In the genomic region with DNA sequence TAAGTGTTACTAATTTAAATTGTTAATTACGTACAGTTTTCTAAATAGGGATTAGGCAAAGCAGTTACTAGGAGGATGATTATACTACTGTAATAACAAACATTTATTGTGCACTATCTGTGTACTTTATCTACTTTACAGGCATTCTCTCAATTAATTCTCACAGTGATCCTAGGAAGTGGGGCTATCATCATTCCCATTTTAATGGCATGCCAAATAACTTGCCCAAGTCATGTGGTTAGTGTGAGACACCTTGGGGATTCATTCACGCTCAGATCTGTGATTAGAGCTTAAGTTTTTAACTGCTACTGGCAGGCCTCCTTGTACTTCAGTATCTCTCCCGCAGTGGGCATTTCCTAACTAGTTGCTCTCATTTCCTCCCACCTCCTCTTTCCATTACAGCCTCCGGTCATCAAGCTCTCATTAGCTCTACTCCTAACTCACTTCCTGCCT, we compare ENCODE assay signal across 1 cellular context.
TF ChIP-seq lines count a peak whose summit lies in the region.

No MANE protein-coding gene starts in this region.

TF ChIP-seq in HEK293, 187 proteins besides CTCF, POLR2A, EP300 and RAD21 (continued from another document and continues in another):
- TF ChIP-seq, protein P1, sequence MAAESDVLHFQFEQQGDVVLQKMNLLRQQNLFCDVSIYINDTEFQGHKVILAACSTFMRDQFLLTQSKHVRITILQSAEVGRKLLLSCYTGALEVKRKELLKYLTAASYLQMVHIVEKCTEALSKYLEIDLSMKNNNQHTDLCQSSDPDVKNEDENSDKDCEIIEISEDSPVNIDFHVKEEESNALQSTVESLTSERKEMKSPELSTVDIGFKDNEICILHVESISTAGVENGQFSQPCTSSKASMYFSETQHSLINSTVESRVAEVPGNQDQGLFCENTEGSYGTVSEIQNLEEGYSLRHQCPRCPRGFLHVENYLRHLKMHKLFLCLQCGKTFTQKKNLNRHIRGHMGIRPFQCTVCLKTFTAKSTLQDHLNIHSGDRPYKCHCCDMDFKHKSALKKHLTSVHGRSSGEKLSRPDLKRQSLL (tag by site-specific recombination; IDR thresholded peaks at IDR 0.05): no peak
- TF ChIP-seq OVOL3 (tag by site-specific recombination; IDR thresholded peaks at IDR 0.05) (0 out of 2 replicates have a peak, but pooled peaks have one; percentile 61), ZNF223 (tag by site-specific recombination; IDR thresholded peaks at IDR 0.05) (no peak), KLF16 (tag by site-specific recombination; IDR thresholded peaks at IDR 0.05) (no peak), TCF7L2 (IDR thresholded peaks at IDR 0.05; ENCODE audit: borderline replicate concordance, low read depth, low read length) (0 out of 2 replicates have a peak, but pooled peaks have one; percentile 16), ZNF169 (tag by site-specific recombination; IDR thresholded peaks at IDR 0.05) (no peak), ZNF146 (tag by site-specific recombination; IDR thresholded peaks at IDR 0.05) (no peak), ZNF366 (tag by site-specific recombination; conservative IDR thresholded peaks at IDR 0.05) (no peak; the same call in 1 of the 2 replicates), ZNF664 (tag by site-specific recombination; IDR thresholded peaks at IDR 0.05) (peak; percentile 69), ZNF10 (tag by site-specific recombination; IDR thresholded peaks at IDR 0.05) (peak; percentile 92), SALL2 (tag by site-specific recombination; IDR thresholded peaks at IDR 0.05; ENCODE audit: borderline replicate concordance) (no peak), ZNF792 (tag by site-specific recombination; IDR thresholded peaks at IDR 0.05) (no peak), ZNF624 (tag by site-specific recombination; IDR thresholded peaks at IDR 0.05) (no peak), WT1 (tag by site-specific recombination; IDR thresholded peaks at IDR 0.05) (peak; percentile 79), ZNF701 (tag by site-specific recombination; IDR thresholded peaks at IDR 0.05) (no peak), GLI2 (tag by site-specific recombination; IDR thresholded peaks at IDR 0.05; ENCODE audit: borderline replicate concordance, low read depth) (peak; percentile 80; the same call in 1 of the 2 replicates), ZNF426 (tag by site-specific recombination; IDR thresholded peaks at IDR 0.05) (no peak), ZNF24 (tag by site-specific recombination; IDR thresholded peaks at IDR 0.05) (peak; percentile 82), ZNF2 (tag by site-specific recombination; IDR thresholded peaks at IDR 0.05) (no peak), ZNF660 (tag by site-specific recombination; IDR thresholded peaks at IDR 0.05) (no peak), ZNF585B (tag by site-specific recombination; IDR thresholded peaks at IDR 0.05) (no peak), ZNF394 (tag by site-specific recombination; IDR thresholded peaks at IDR 0.05; ENCODE audit: borderline replicate concordance) (no peak), EGR2 (tag by site-specific recombination; IDR thresholded peaks at IDR 0.05; ENCODE audit: low read depth) (peak; percentile 27; the same call in 1 of the 2 replicates), OSR2 (tag by site-specific recombination; IDR thresholded peaks at IDR 0.05) (peak; percentile 93), ZNF529 (tag by site-specific recombination; IDR thresholded peaks at IDR 0.05; ENCODE audit: insufficient replicate concordance) (no peak), ZNF202 (tag by site-specific recombination; IDR thresholded peaks at IDR 0.05; ENCODE audit: borderline replicate concordance) (no peak), ZNF776 (tag by site-specific recombination; IDR thresholded peaks at IDR 0.05; ENCODE audit: borderline replicate concordance) (no peak), MEIS1 (CRISPR knock-in tag; IDR thresholded peaks at IDR 0.05; ENCODE audit: borderline replicate concordance) (no peak), GLIS1 (tag by site-specific recombination; IDR thresholded peaks at IDR 0.05) (peak; percentile 100), TRIM28 (IDR thresholded peaks at IDR 0.05; ENCODE audit: borderline replicate concordance, low read length) (no peak), ZNF514 (tag by site-specific recombination; IDR thresholded peaks at IDR 0.05) (no peak), ZNF404 (tag by site-specific recombination; IDR thresholded peaks at IDR 0.05) (no peak), FEZF1 (tag by site-specific recombination; IDR thresholded peaks at IDR 0.05) (peak; percentile 38; the same call in 1 of the 2 replicates), ZNF423 (tag by site-specific recombination; IDR thresholded peaks at IDR 0.05) (no peak), SETDB1 (IDR thresholded peaks at IDR 0.05; ENCODE audit: insufficient read length, low read length) (no peak), ZNF416 (tag by site-specific recombination; IDR thresholded peaks at IDR 0.05) (no peak), KLF9 (tag by site-specific recombination; IDR thresholded peaks at IDR 0.05; ENCODE audit: low read depth) (no peak), ZNF121 (tag by site-specific recombination; IDR thresholded peaks at IDR 0.05) (no peak), ZNF561 (tag by site-specific recombination; IDR thresholded peaks at IDR 0.05; ENCODE audit: borderline replicate concordance) (no peak), ZNF677 (tag by site-specific recombination; IDR thresholded peaks at IDR 0.05) (no peak), ZNF843 (tag by site-specific recombination; IDR thresholded peaks at IDR 0.05) (peak; percentile 63; the same call in 1 of the 2 replicates), ZFHX2 (tag by site-specific recombination; conservative IDR thresholded peaks at IDR 0.05) (peak; percentile 77), ZNF473 (tag by site-specific recombination; IDR thresholded peaks at IDR 0.05) (no peak)
- TF ChIP-seq, protein P2, sequence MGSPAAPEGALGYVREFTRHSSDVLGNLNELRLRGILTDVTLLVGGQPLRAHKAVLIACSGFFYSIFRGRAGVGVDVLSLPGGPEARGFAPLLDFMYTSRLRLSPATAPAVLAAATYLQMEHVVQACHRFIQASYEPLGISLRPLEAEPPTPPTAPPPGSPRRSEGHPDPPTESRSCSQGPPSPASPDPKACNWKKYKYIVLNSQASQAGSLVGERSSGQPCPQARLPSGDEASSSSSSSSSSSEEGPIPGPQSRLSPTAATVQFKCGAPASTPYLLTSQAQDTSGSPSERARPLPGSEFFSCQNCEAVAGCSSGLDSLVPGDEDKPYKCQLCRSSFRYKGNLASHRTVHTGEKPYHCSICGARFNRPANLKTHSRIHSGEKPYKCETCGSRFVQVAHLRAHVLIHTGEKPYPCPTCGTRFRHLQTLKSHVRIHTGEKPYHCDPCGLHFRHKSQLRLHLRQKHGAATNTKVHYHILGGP (tag by site-specific recombination; IDR thresholded peaks at IDR 0.05): no peak
- TF ChIP-seq, protein P3, sequence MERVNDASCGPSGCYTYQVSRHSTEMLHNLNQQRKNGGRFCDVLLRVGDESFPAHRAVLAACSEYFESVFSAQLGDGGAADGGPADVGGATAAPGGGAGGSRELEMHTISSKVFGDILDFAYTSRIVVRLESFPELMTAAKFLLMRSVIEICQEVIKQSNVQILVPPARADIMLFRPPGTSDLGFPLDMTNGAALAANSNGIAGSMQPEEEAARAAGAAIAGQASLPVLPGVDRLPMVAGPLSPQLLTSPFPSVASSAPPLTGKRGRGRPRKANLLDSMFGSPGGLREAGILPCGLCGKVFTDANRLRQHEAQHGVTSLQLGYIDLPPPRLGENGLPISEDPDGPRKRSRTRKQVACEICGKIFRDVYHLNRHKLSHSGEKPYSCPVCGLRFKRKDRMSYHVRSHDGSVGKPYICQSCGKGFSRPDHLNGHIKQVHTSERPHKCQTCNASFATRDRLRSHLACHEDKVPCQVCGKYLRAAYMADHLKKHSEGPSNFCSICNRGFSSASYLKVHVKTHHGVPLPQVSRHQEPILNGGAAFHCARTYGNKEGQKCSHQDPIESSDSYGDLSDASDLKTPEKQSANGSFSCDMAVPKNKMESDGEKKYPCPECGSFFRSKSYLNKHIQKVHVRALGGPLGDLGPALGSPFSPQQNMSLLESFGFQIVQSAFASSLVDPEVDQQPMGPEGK (tag by site-specific recombination; IDR thresholded peaks at IDR 0.05): peak; percentile 30; the same call in 1 of the 2 replicates
- TF ChIP-seq, protein P4, sequence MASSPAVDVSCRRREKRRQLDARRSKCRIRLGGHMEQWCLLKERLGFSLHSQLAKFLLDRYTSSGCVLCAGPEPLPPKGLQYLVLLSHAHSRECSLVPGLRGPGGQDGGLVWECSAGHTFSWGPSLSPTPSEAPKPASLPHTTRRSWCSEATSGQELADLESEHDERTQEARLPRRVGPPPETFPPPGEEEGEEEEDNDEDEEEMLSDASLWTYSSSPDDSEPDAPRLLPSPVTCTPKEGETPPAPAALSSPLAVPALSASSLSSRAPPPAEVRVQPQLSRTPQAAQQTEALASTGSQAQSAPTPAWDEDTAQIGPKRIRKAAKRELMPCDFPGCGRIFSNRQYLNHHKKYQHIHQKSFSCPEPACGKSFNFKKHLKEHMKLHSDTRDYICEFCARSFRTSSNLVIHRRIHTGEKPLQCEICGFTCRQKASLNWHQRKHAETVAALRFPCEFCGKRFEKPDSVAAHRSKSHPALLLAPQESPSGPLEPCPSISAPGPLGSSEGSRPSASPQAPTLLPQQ (tag by site-specific recombination; IDR thresholded peaks at IDR 0.05): no peak
- TF ChIP-seq, protein P5, sequence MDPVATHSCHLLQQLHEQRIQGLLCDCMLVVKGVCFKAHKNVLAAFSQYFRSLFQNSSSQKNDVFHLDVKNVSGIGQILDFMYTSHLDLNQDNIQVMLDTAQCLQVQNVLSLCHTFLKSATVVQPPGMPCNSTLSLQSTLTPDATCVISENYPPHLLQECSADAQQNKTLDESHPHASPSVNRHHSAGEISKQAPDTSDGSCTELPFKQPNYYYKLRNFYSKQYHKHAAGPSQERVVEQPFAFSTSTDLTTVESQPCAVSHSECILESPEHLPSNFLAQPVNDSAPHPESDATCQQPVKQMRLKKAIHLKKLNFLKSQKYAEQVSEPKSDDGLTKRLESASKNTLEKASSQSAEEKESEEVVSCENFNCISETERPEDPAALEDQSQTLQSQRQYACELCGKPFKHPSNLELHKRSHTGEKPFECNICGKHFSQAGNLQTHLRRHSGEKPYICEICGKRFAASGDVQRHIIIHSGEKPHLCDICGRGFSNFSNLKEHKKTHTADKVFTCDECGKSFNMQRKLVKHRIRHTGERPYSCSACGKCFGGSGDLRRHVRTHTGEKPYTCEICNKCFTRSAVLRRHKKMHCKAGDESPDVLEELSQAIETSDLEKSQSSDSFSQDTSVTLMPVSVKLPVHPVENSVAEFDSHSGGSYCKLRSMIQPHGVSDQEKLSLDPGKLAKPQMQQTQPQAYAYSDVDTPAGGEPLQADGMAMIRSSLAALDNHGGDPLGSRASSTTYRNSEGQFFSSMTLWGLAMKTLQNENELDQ (tag by site-specific recombination; IDR thresholded peaks at IDR 0.05; ENCODE audit: low read depth): no peak
- TF ChIP-seq, protein P6, sequence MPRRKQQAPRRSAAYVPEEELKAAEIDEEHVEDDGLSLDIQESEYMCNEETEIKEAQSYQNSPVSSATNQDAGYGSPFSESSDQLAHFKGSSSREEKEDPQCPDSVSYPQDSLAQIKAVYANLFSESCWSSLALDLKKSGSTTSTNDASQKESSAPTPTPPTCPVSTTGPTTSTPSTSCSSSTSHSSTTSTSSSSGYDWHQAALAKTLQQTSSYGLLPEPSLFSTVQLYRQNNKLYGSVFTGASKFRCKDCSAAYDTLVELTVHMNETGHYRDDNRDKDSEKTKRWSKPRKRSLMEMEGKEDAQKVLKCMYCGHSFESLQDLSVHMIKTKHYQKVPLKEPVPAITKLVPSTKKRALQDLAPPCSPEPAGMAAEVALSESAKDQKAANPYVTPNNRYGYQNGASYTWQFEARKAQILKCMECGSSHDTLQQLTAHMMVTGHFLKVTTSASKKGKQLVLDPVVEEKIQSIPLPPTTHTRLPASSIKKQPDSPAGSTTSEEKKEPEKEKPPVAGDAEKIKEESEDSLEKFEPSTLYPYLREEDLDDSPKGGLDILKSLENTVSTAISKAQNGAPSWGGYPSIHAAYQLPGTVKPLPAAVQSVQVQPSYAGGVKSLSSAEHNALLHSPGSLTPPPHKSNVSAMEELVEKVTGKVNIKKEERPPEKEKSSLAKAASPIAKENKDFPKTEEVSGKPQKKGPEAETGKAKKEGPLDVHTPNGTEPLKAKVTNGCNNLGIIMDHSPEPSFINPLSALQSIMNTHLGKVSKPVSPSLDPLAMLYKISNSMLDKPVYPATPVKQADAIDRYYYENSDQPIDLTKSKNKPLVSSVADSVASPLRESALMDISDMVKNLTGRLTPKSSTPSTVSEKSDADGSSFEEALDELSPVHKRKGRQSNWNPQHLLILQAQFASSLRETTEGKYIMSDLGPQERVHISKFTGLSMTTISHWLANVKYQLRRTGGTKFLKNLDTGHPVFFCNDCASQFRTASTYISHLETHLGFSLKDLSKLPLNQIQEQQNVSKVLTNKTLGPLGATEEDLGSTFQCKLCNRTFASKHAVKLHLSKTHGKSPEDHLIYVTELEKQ (tag by site-specific recombination; IDR thresholded peaks at IDR 0.05; ENCODE audit: borderline replicate concordance): peak; percentile 67; the same call in 1 of the 2 replicates
- TF ChIP-seq, protein P7, sequence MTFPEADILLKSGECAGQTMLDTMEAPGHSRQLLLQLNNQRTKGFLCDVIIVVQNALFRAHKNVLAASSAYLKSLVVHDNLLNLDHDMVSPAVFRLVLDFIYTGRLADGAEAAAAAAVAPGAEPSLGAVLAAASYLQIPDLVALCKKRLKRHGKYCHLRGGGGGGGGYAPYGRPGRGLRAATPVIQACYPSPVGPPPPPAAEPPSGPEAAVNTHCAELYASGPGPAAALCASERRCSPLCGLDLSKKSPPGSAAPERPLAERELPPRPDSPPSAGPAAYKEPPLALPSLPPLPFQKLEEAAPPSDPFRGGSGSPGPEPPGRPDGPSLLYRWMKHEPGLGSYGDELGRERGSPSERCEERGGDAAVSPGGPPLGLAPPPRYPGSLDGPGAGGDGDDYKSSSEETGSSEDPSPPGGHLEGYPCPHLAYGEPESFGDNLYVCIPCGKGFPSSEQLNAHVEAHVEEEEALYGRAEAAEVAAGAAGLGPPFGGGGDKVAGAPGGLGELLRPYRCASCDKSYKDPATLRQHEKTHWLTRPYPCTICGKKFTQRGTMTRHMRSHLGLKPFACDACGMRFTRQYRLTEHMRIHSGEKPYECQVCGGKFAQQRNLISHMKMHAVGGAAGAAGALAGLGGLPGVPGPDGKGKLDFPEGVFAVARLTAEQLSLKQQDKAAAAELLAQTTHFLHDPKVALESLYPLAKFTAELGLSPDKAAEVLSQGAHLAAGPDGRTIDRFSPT (tag by site-specific recombination; IDR thresholded peaks at IDR 0.05): no peak
- TF ChIP-seq, protein P8, sequence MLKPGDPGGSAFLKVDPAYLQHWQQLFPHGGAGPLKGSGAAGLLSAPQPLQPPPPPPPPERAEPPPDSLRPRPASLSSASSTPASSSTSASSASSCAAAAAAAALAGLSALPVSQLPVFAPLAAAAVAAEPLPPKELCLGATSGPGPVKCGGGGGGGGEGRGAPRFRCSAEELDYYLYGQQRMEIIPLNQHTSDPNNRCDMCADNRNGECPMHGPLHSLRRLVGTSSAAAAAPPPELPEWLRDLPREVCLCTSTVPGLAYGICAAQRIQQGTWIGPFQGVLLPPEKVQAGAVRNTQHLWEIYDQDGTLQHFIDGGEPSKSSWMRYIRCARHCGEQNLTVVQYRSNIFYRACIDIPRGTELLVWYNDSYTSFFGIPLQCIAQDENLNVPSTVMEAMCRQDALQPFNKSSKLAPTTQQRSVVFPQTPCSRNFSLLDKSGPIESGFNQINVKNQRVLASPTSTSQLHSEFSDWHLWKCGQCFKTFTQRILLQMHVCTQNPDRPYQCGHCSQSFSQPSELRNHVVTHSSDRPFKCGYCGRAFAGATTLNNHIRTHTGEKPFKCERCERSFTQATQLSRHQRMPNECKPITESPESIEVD (tag by site-specific recombination; IDR thresholded peaks at IDR 0.05): peak; percentile 68; the same call in 1 of the 2 replicates
